32 cellular contexts compared by ENCODE assay signal in genomic region chr10:109676703-109677102, GRCh38.
DNase-seq lines count a peak whose midpoint lies in the region; ATAC-seq and TF ChIP-seq lines count a peak whose summit lies in the region.
"Had no signal": no experiment of that assay in that cellular context is flagged by ENCODE, and none has a peak within 500 bp of the region (broad histone marks: within the 10 kb centered on the region; RNA-seq: fewer than 3 reads in every experiment).

No MANE protein-coding gene starts in this region.

- BruUV-seq in mammary epithelial cell (replicated peaks; lab: Mats Ljungman, UMichigan): no TSS peak
- no TSS peak for BruUV-seq in Caco-2 (replicated peaks; lab: Mats Ljungman, UMichigan)

- no peaks in the 10 kb centered on the region for H4K20me1 ChIP-seq in mammary epithelial cell (ENCODE audit: insufficient read depth, low read length)

- H3K4me1 ChIP-seq in mammary epithelial cell (ENCODE audit: insufficient read depth, low read length) (peaks cover 18% of the 10 kb centered on the region), upper lobe of right lung (no peaks in the 10 kb centered on the region), Caco-2 (no peaks in the 10 kb centered on the region)
- H3K4me1 ChIP-seq: lower lobe of right lung, SJCRH30, thyroid gland had no signal

- no peak for TF ChIP-seq CTCF in mammary epithelial cell (conservative IDR thresholded peaks at IDR 0.05 in 1 of 2, IDR thresholded peaks at IDR 0.05 in 1 of 2; ENCODE audit: extremely low read depth in 1 of 2, insufficient read depth in 1 of 2, low read depth in 1 of 2, low read length in 2 of 2)
- TF ChIP-seq CTCF in kidney epithelial cell (IDR thresholded peaks at IDR 0.05; ENCODE audit: insufficient read depth, low read length, poor library complexity, severe bottlenecking): no peak
- no peak for TF ChIP-seq CTCF in upper lobe of right lung (IDR thresholded peaks at IDR 0.05)
- TF ChIP-seq CTCF in Caco-2 (IDR thresholded peaks at IDR 0.05; ENCODE audit: insufficient read depth in 1 of 2, low read depth in 1 of 2, low read length in 1 of 2, severe bottlenecking in 1 of 2, unreplicated experiment in 1 of 2): no peak
- TF ChIP-seq CTCF in GM13977 (IDR thresholded peaks at IDR 0.05; ENCODE audit: extremely low read depth, insufficient read depth, missing control alignments): no peak

- H3K36me3 ChIP-seq in mammary epithelial cell (ENCODE audit: insufficient read depth, low read length) (no peaks in the 10 kb centered on the region), kidney epithelial cell (ENCODE audit: control insufficient read depth, insufficient read depth, low read length) (no peaks in the 10 kb centered on the region), upper lobe of right lung (no peaks in the 10 kb centered on the region), Caco-2 (ENCODE audit: control insufficient read depth, insufficient read depth, low read length) (no peaks in the 10 kb centered on the region)
- H3K36me3 ChIP-seq: lower lobe of right lung, SJCRH30, thyroid gland had no signal

- peaks cover 2% of the 10 kb centered on the region for H3K27me3 Mint-ChIP-seq in Caco-2 (ENCODE audit: insufficient read depth, unreplicated experiment)
- H3K27me3 Mint-ChIP-seq: activated CD4-positive, alpha-beta memory T cell treated with anti-CD3 and anti-CD28 coated beads for 36 hours; natural killer cell treated with Interleukin-12 subunit alpha and Interleukin-12 subunit beta and Interleukin-15 and Interleukin-18, amount 100 ng/mL, for 72 hours; stimulated activated naive CD8-positive, alpha-beta T cell treated with anti-CD3 and anti-CD28 coated beads, Interleukin-15, amount 100 ng/mL, for 72 hours had no signal

- no peak overlapping the region for H3K9ac ChIP-seq in mammary epithelial cell (ENCODE audit: insufficient read depth, low read length)

- H3K4me1 Mint-ChIP-seq in Caco-2 (ENCODE audit: low read depth, unreplicated experiment): no peaks in the 10 kb centered on the region
- H3K4me1 Mint-ChIP-seq: stimulated activated naive CD8-positive, alpha-beta T cell treated with anti-CD3 and anti-CD28 coated beads, Interleukin-15, amount 100 ng/mL, for 72 hours had no signal

- POLR2A ChIA-PET in Caco-2 (lab: Charles Lee): no interaction called here

- no peak overlapping the region for H3K4me3 Mint-ChIP-seq in Caco-2 (ENCODE audit: unreplicated experiment)
- H3K4me3 Mint-ChIP-seq: activated CD4-positive, alpha-beta memory T cell treated with anti-CD3 and anti-CD28 coated beads for 36 hours; activated T-helper 1 cell treated with anti-CD3 and anti-CD28 coated beads, Interleukin-12 subunit alpha, Interleukin-12 subunit beta, Interleukin-2, Interleukin-4 antibody, amounts not matched to agents 30 ng/mL and 10 ng/mL and 1 ng/mL, durations not matched to agents 14 hours and 24 hours and 36 hours; natural killer cell treated with Interleukin-12 subunit alpha and Interleukin-12 subunit beta and Interleukin-15 and Interleukin-18, amount 100 ng/mL, for 72 hours; stimulated activated naive CD8-positive, alpha-beta T cell treated with anti-CD3 and anti-CD28 coated beads, Interleukin-15, amount 100 ng/mL, for 72 hours; T-helper 1 cell treated with Interleukin-12 subunit alpha and Interleukin-12 subunit beta and Interleukin-4 antibody, amounts not matched to agents 30 μg/mL and 1 μg/mL, for 36 hours had no signal

- ATAC-seq in upper lobe of right lung: no peak
- ATAC-seq: activated CD4-positive, CD25-positive, alpha-beta regulatory T cell treated with anti-CD3 and anti-CD28 coated beads, Interleukin-2, amount 50 U/mL, for 24 hours; HepG2; lower lobe of right lung; mucosa of descending colon; natural killer cell treated with Interleukin-12 subunit alpha and Interleukin-12 subunit beta and Interleukin-15 and Interleukin-18, amount 100 ng/mL, for 72 hours; Panc1; stimulated activated naive CD8-positive, alpha-beta T cell treated with anti-CD3 and anti-CD28 coated beads, Interleukin-15, amount 100 ng/mL, for 72 hours had no signal

- dilution Hi-C loops in mammary epithelial cell (cut with HindIII; ENCODE audit: low sequenced_read_pairs): no loop called here

- peak; percentile 10 for DNase-seq in EH (ENCODE audit: low read depth)
- DNase-seq in M059J (ENCODE audit: low read depth): peak; percentile 40
- DNase-seq in mammary epithelial cell: peak; percentile 28
- DNase-seq in kidney epithelial cell (ENCODE audit: low read depth): peak; percentile 19
- no peak for DNase-seq in upper lobe of right lung
- no peak for DNase-seq in Caco-2
- no peak for DNase-seq in NCI-H524 (lab: John Stamatoyannopoulos, UW)
- no peak for DNase-seq in GM13977 (ENCODE audit: low spot score)
- DNase-seq: activated CD4-positive, alpha-beta memory T cell treated with anti-CD3 and anti-CD28 coated beads for 36 hours; activated CD8-positive, alpha-beta memory T cell treated with anti-CD3 and anti-CD28 coated beads, Interleukin-2, amount 50 U/mL, for 4 hours; activated naive CD4-positive, alpha-beta T cell treated with anti-CD3 and anti-CD28 coated beads, Interleukin-2, amount 50 U/mL, for 16 hours; caudate nucleus; cortex of kidney; DMS153; GF-D8; kidney; lower lobe of right lung; mucosa of descending colon; NCI-H1105; NCI-H187 treated with DMSO at 0.1 percent for 48 hours; NCI-H2171 treated with DMSO at 0.1 percent for 48 hours; NCI-H524 treated with DMSO at 0.1 percent for 48 hours; SJCRH30; stimulated activated naive CD8-positive, alpha-beta T cell treated with anti-CD3 and anti-CD28 coated beads, Interleukin-15, amount 100 ng/mL, for 72 hours; thyroid gland had no signal

- no peaks in the 10 kb centered on the region for H3K9me3 Mint-ChIP-seq in Caco-2 (ENCODE audit: unreplicated experiment)
- H3K9me3 Mint-ChIP-seq: activated CD4-positive, alpha-beta memory T cell treated with anti-CD3 and anti-CD28 coated beads for 36 hours; activated T-helper 1 cell treated with anti-CD3 and anti-CD28 coated beads, Interleukin-12 subunit alpha, Interleukin-12 subunit beta, Interleukin-2, Interleukin-4 antibody, amounts not matched to agents 30 ng/mL and 10 ng/mL and 1 ng/mL, durations not matched to agents 14 hours and 24 hours and 36 hours; stimulated activated naive CD8-positive, alpha-beta T cell treated with anti-CD3 and anti-CD28 coated beads, Interleukin-15, amount 100 ng/mL, for 72 hours; T-helper 1 cell treated with Interleukin-12 subunit alpha and Interleukin-12 subunit beta and Interleukin-4 antibody, amounts not matched to agents 30 μg/mL and 1 μg/mL, for 36 hours had no signal

- in situ Hi-C loops in mammary epithelial cell (cut with MboI; ENCODE audit: low sequenced_read_pairs in 2 of 2): no loop called here
- in situ Hi-C loops in GM13977 (cut with MboI; ENCODE audit: low pct_unique_long_range_greater_than_20kb, low sequenced_read_pairs, unreplicated experiment): no loop called here

- H3K4me3 ChIP-seq in mammary epithelial cell (replicated peaks in 1 of 3; ENCODE audit: insufficient read depth in 1 of 3, low read depth in 2 of 3, low read length in 3 of 3): no peak overlapping the region
- no peak overlapping the region for H3K4me3 ChIP-seq in kidney epithelial cell (ENCODE audit: low read depth, low read length)
- H3K4me3 ChIP-seq in upper lobe of right lung: no peak overlapping the region
- H3K4me3 ChIP-seq in Caco-2 (ENCODE audit: low read depth, low read length): no peak overlapping the region
- H3K4me3 ChIP-seq: lower lobe of right lung, mucosa of descending colon, SJCRH30, skin epidermis, thyroid gland had no signal

- no peaks in the 10 kb centered on the region for H3K79me2 ChIP-seq in mammary epithelial cell (ENCODE audit: insufficient read depth, low read length)

- no peak overlapping the region for H3K27ac Mint-ChIP-seq in Caco-2 (ENCODE audit: unreplicated experiment)
- H3K27ac Mint-ChIP-seq: activated CD4-positive, alpha-beta memory T cell treated with anti-CD3 and anti-CD28 coated beads for 36 hours; activated T-helper 1 cell treated with anti-CD3 and anti-CD28 coated beads, Interleukin-12 subunit alpha, Interleukin-12 subunit beta, Interleukin-2, Interleukin-4 antibody, amounts not matched to agents 30 ng/mL and 10 ng/mL and 1 ng/mL, durations not matched to agents 14 hours and 24 hours and 36 hours; natural killer cell treated with Interleukin-12 subunit alpha and Interleukin-12 subunit beta and Interleukin-15 and Interleukin-18, amount 100 ng/mL, for 72 hours; stimulated activated naive CD8-positive, alpha-beta T cell treated with anti-CD3 and anti-CD28 coated beads, Interleukin-15, amount 100 ng/mL, for 72 hours; T-helper 1 cell treated with Interleukin-12 subunit alpha and Interleukin-12 subunit beta and Interleukin-4 antibody, amounts not matched to agents 30 μg/mL and 1 μg/mL, for 36 hours had no signal

- peak overlapping the region; percentile 36 for H2AFZ ChIP-seq in mammary epithelial cell (ENCODE audit: low read depth, low read length)

- no peaks in the 10 kb centered on the region for H3K9me3 ChIP-seq in mammary epithelial cell (replicated peaks; ENCODE audit: insufficient read depth, low read length)
- H3K9me3 ChIP-seq in upper lobe of right lung: no peaks in the 10 kb centered on the region
- no peaks in the 10 kb centered on the region for H3K9me3 ChIP-seq in Caco-2
- H3K9me3 ChIP-seq: lower lobe of right lung, mucosa of descending colon, SJCRH30, thyroid gland had no signal

- H3K27me3 ChIP-seq in mammary epithelial cell (ENCODE audit: insufficient read depth, low read length) (no peaks in the 10 kb centered on the region), kidney epithelial cell (ENCODE audit: control insufficient read depth, insufficient read depth, low read length) (no peaks in the 10 kb centered on the region), upper lobe of right lung (no peaks in the 10 kb centered on the region), Caco-2 (replicated peaks; ENCODE audit: control insufficient read depth, insufficient read depth, low read length) (no peaks in the 10 kb centered on the region)
- H3K27me3 ChIP-seq: SJCRH30, thyroid gland had no signal

- peak overlapping the region; percentile 46 for H3K4me2 ChIP-seq in mammary epithelial cell (ENCODE audit: insufficient read depth, low read depth, low read length)

- intact Hi-C loops in mammary epithelial cell (cut with micrococcal nuclease): loop anchor here (5.0 kb wide), 1 partner anchor 56 kb away; no protein-coding TSS in a partner anchor
- intact Hi-C loops in upper lobe of right lung (cut with DNase I): no loop called here
- intact Hi-C loops in Caco-2 (cut with micrococcal nuclease; ENCODE audit: unreplicated experiment): no loop called here

- no peaks in the 10 kb centered on the region for H3K36me3 Mint-ChIP-seq in Caco-2 (ENCODE audit: insufficient read depth, unreplicated experiment)
- H3K36me3 Mint-ChIP-seq: activated CD4-positive, alpha-beta memory T cell treated with anti-CD3 and anti-CD28 coated beads for 36 hours; natural killer cell treated with Interleukin-12 subunit alpha and Interleukin-12 subunit beta and Interleukin-15 and Interleukin-18, amount 100 ng/mL, for 72 hours had no signal

- H3K27ac ChIP-seq in mammary epithelial cell (ENCODE audit: insufficient read depth, low read depth, low read length) (no peak overlapping the region), upper lobe of right lung (no peak overlapping the region)
- H3K27ac ChIP-seq: lower lobe of right lung, SJCRH30, skin epidermis, thyroid gland had no signal

- CTCF ChIA-PET in mammary epithelial cell (lab: Charles Lee; ENCODE audit: low non-redundant PET) (no interaction called here), Caco-2 (lab: Charles Lee) (no interaction called here)

Comparison
In these comparisons a context has a peak if more than half of its experiments do, and no peak if none do; other contexts are left out.
1. DNase-seq: peak in EH (single experiment), M059J (single experiment), mammary epithelial cell (single experiment) and kidney epithelial cell (single experiment); none in upper lobe of right lung (single experiment), Caco-2 (0 of 2), NCI-H524 (0 of 2) and GM13977 (single experiment).